In genomic region chr14:49894214-49895107, GRCh38 we compare ENCODE assay signal across 8 cellular contexts. TPM values are rescaled to one million over a fixed set of nuclear protein-coding genes. Genes with fewer than 3 reads are reported as not detected.
A peak's percentile ranks its signal among the peaks of the same experiment; 100 is the strongest.
DNase-seq lines count a peak whose midpoint lies in the region; ATAC-seq, FAIRE-seq and TF ChIP-seq lines count a peak whose summit lies in the region.
"Not testable (repeated sequence)": the region's sequence is repeated elsewhere in the genome, so short reads cannot be mapped to it uniquely, and the experiment has no call there.

No MANE protein-coding gene starts in this region.

- in situ Hi-C loops in GM12878 (cut with MboI), result not testable (repeated sequence)

- H3K4me3 ChIP-seq in Caco-2 (ENCODE audit: low read depth, low read length), result peak overlapping the region; percentile 84
- H3K4me3 ChIP-seq in WERI-Rb-1 (ENCODE audit: low read depth, low read length), result peak overlapping the region; percentile 94
- H3K4me3 ChIP-seq in GM12878, result peak overlapping the region; percentile 97
- peak overlapping the region; percentile 73 to 97 (median 94) for H3K4me3 ChIP-seq in fibroblast of lung (replicated peaks in 1 of 4; ENCODE audit: control extremely low read depth in 1 of 4, insufficient read depth in 1 of 4, low read depth in 3 of 4, low read length in 4 of 4)
- H3K4me3 ChIP-seq in lower lobe of right lung, result peak overlapping the region; percentile 98
- H3K4me3 ChIP-seq in prostate gland, result peak overlapping the region; percentile 95 to 98
- H3K4me3 ChIP-seq in upper lobe of right lung, result peak overlapping the region; percentile 86

- ATAC-seq in GM12878, lower lobe of right lung, upper lobe of right lung: not testable (repeated sequence)

- peak overlapping the region; percentile 91 for H3K4me3 Mint-ChIP-seq in Caco-2 (ENCODE audit: unreplicated experiment)

- SMC1A ChIA-PET in GM12878 (lab: Charles Lee; ENCODE audit: uncharacterized antibody, unreplicated experiment), result interaction anchor here (1.4 to 2.1 kb wide), 9 partner anchors 15 to 210 kb away, joined by 3 to 18 read pairs (median 6); no protein-coding TSS in a partner anchor

- H3K27ac ChIP-seq in KOPT-K1 (ENCODE audit: low read depth, low read length, poor library complexity, severe bottlenecking) (peak overlapping the region; percentile 99), WERI-Rb-1 (peak overlapping the region; percentile 98), GM12878 (ENCODE audit: control insufficient read depth, insufficient read depth) (peak overlapping the region; percentile 100), fibroblast of lung (ENCODE audit: insufficient read depth, low read length) (peak overlapping the region; percentile 100), lower lobe of right lung (peak overlapping the region; percentile 100), prostate gland (peak overlapping the region; percentile 99 to 100), upper lobe of right lung (peak overlapping the region; percentile 98)

- H3K36me3 ChIP-seq in Caco-2 (ENCODE audit: control insufficient read depth, insufficient read depth, low read length); GM12878 (ENCODE audit: control insufficient read depth in 2 of 2, insufficient read depth in 2 of 2, low read length in 1 of 2); fibroblast of lung (ENCODE audit: control insufficient read depth, insufficient read depth, low read length); prostate gland: not testable (repeated sequence)
- H3K36me3 ChIP-seq in KOPT-K1 (ENCODE audit: insufficient read depth, low read length) (peaks cover 56% of the 10 kb centered on the region), WERI-Rb-1 (peaks cover 28% of the 10 kb centered on the region), lower lobe of right lung (peaks cover 29% of the 10 kb centered on the region), upper lobe of right lung (peaks cover 24% of the 10 kb centered on the region)

- not testable (repeated sequence) for FAIRE-seq in GM12878 (lab: Jason Lieb, UNC)

- TF ChIP-seq EP300 in GM12878 (IDR thresholded peaks at IDR 0.05; ENCODE audit: borderline replicate concordance in 1 of 2, control insufficient read depth in 1 of 2, low read depth in 2 of 2, low read length in 2 of 2), result not testable (repeated sequence)

- WGBS in GM12878 (ENCODE audit: insufficient coverage, insufficient replicate concordance, low lambda C conversion rate, missing lambda C conversion rate), result under 1% methylated on average over 7 of the region's 8 CpGs
- WGBS in prostate gland, result 4% methylated on average over 8 of the region's 8 CpGs

- TF ChIP-seq CTCF in Caco-2 (IDR thresholded peaks at IDR 0.05; ENCODE audit: insufficient read depth in 1 of 2, low read depth in 1 of 2, low read length in 1 of 2, severe bottlenecking in 1 of 2, unreplicated experiment in 1 of 2); WERI-Rb-1 (IDR thresholded peaks at IDR 0.05; ENCODE audit: low read depth, low read length); GM12878 (IDR thresholded peaks at IDR 0.05 in 2 of 3, conservative IDR thresholded peaks at IDR 0.05 in 1 of 3; ENCODE audit: control insufficient read depth in 2 of 3, extremely low read depth in 1 of 3, insufficient read depth in 1 of 3, low read depth in 3 of 3, low read length in 3 of 3); fibroblast of lung (conservative IDR thresholded peaks at IDR 0.05 in 1 of 2, IDR thresholded peaks at IDR 0.05 in 1 of 2; ENCODE audit: low read depth in 1 of 2, low read length in 2 of 2); lower lobe of right lung (IDR thresholded peaks at IDR 0.05); prostate gland (IDR thresholded peaks at IDR 0.05); upper lobe of right lung (IDR thresholded peaks at IDR 0.05): not testable (repeated sequence)

- H3K4me1 Mint-ChIP-seq in Caco-2 (ENCODE audit: low read depth, unreplicated experiment), result peaks cover 43% of the 10 kb centered on the region

- intact Hi-C loops in Caco-2 (cut with micrococcal nuclease; ENCODE audit: unreplicated experiment), result loop anchor here (10.0 kb wide), 1 partner anchor 210 kb away; no protein-coding TSS in a partner anchor
- intact Hi-C loops in GM12878 (cut with micrococcal nuclease; ENCODE audit: unreplicated experiment), result loop anchor here (1.0 kb wide), 1 partner anchor 109 kb away; no protein-coding TSS in a partner anchor
- intact Hi-C loops in lower lobe of right lung (cut with DNase I), result not testable (repeated sequence)
- intact Hi-C loops in prostate gland (cut with DNase I), result loop anchor here (5.0 to 10.0 kb wide), 2 partner anchors 108 to 210 kb away; no protein-coding TSS in a partner anchor
- intact Hi-C loops in upper lobe of right lung (cut with DNase I), result loop anchor here (5.0 kb wide), 1 partner anchor 108 kb away; no protein-coding TSS in a partner anchor

- H3K27ac Mint-ChIP-seq in Caco-2 (ENCODE audit: unreplicated experiment), result peak overlapping the region; percentile 98

- not testable (repeated sequence) for H3K9me3 ChIP-seq in Caco-2; KOPT-K1 (ENCODE audit: insufficient read depth, low read length, poor library complexity, severe bottlenecking); WERI-Rb-1 (ENCODE audit: severe bottlenecking); GM12878 (replicated peaks; ENCODE audit: control insufficient read depth, insufficient read depth, low read length); fibroblast of lung (ENCODE audit: control insufficient read depth, insufficient read depth, low read depth, low read length); lower lobe of right lung; prostate gland; upper lobe of right lung

- H3K36me3 Mint-ChIP-seq in Caco-2 (ENCODE audit: insufficient read depth, unreplicated experiment), result peaks cover 62% of the 10 kb centered on the region

- H3K9ac ChIP-seq in GM12878 (ENCODE audit: control insufficient read depth, insufficient read depth, low read length) (peak overlapping the region; percentile 100), fibroblast of lung (ENCODE audit: insufficient read depth, low read length) (peak overlapping the region; percentile 97)

- not testable (repeated sequence) for BruUV-seq in Caco-2 (replicated peaks; lab: Mats Ljungman, UMichigan); GM12878 (replicated peaks; lab: Mats Ljungman, UMichigan)

- H3K79me2 ChIP-seq in GM12878 (ENCODE audit: control insufficient read depth, insufficient read depth, low read length), result peaks cover 75% of the 10 kb centered on the region
- peaks cover 57% of the 10 kb centered on the region for H3K79me2 ChIP-seq in fibroblast of lung (ENCODE audit: control insufficient read depth, insufficient read depth, low read length)

- not testable (repeated sequence) for H3K27me3 Mint-ChIP-seq in Caco-2 (ENCODE audit: insufficient read depth, unreplicated experiment)

- not testable (repeated sequence) for H2AFZ ChIP-seq in GM12878 (ENCODE audit: control insufficient read depth, low read depth, low read length); fibroblast of lung (ENCODE audit: low read length)

- CTCF ChIA-PET in Caco-2 (lab: Charles Lee) (interaction anchor here (0.8 kb wide), 1 partner anchor 109 kb away, joined by 3 read pairs; no protein-coding TSS in a partner anchor), GM12878 (lab: Yijun Ruan, JAX) (interaction anchor here (0.7 to 3.1 kb wide), 3 partner anchors 27 to 210 kb away, joined by 3 to 16 read pairs (median 3); no protein-coding TSS in a partner anchor)

- H3K4me2 ChIP-seq in GM12878 (ENCODE audit: control insufficient read depth, insufficient read depth), result peak overlapping the region; percentile 54
- H3K4me2 ChIP-seq in fibroblast of lung (ENCODE audit: extremely low read depth, insufficient read depth, low read length), result peak overlapping the region; percentile 92

- not testable (repeated sequence) for TF ChIP-seq RAD21 in GM12878 (IDR thresholded peaks at IDR 0.05; ENCODE audit: insufficient read depth, low read depth, low read length)

- not testable (repeated sequence) for H4K20me1 ChIP-seq in GM12878 (ENCODE audit: control insufficient read depth, insufficient read depth); fibroblast of lung (ENCODE audit: control insufficient read depth, extremely low read depth, insufficient read depth, low read length)

- H3K9me3 Mint-ChIP-seq in Caco-2 (ENCODE audit: unreplicated experiment), result not testable (repeated sequence)

- not testable (repeated sequence) for DNase-seq in Caco-2; WERI-Rb-1; GM12878 (ENCODE audit: low read depth, low spot score); fibroblast of lung (ENCODE audit: low read depth in 2 of 2); lower lobe of right lung; prostate gland (ENCODE audit: low spot score); upper lobe of right lung

- TF ChIP-seq POLR2A in GM12878 (IDR thresholded peaks at IDR 0.05; ENCODE audit: low read depth, low read length); prostate gland (IDR thresholded peaks at IDR 0.05): not testable (repeated sequence)

- H3K27me3 ChIP-seq in Caco-2 (replicated peaks; ENCODE audit: control insufficient read depth, insufficient read depth, low read length); WERI-Rb-1 (ENCODE audit: insufficient read depth, low read depth, severe bottlenecking); GM12878 (replicated peaks in 1 of 2; ENCODE audit: control insufficient read depth in 2 of 2, insufficient read depth in 2 of 2, low read length in 1 of 2); fibroblast of lung (ENCODE audit: control insufficient read depth, insufficient read depth, low read length); lower lobe of right lung (ENCODE audit: low read depth); prostate gland (replicated peaks; ENCODE audit: insufficient read depth); upper lobe of right lung: not testable (repeated sequence)

- RAD21 ChIA-PET in GM12878 (lab: Charles Lee; ENCODE audit: unreplicated experiment), result interaction anchor here (0.8 to 2.6 kb wide), 8 partner anchors 32 to 169 kb away, joined by 3 to 20 read pairs (median 6); no protein-coding TSS in a partner anchor

- POLR2A ChIA-PET in Caco-2 (lab: Charles Lee), result not testable (repeated sequence)
- POLR2A ChIA-PET in GM12878 (lab: Charles Lee), result interaction anchor here (0.6 to 3.9 kb wide), 5 partner anchors 25 to 168 kb away, joined by 3 to 36 read pairs (median 5); no protein-coding TSS in a partner anchor

- peaks cover 29% of the 10 kb centered on the region for H3K4me1 ChIP-seq in Caco-2
- not testable (repeated sequence) for H3K4me1 ChIP-seq in GM12878 (ENCODE audit: control insufficient read depth, insufficient read depth, low read length); fibroblast of lung (ENCODE audit: control insufficient read depth, extremely low read depth, insufficient read depth, low read length); prostate gland (replicated peaks)
- peaks cover 58% of the 10 kb centered on the region for H3K4me1 ChIP-seq in lower lobe of right lung
- peaks cover 55% of the 10 kb centered on the region for H3K4me1 ChIP-seq in upper lobe of right lung

RNA-seq across cellular contexts. Expression of gene ARF6, which starts 1.6 kb away (rescaled TPM):
- 58.1 and 58.8 TPM in 2 replicates for total RNA-seq in Caco-2 (2022)
- total RNA-seq in GM12878 (2013; cell fraction: nucleolus; rRNA removed), result 27.7 and 30.1 TPM in 2 replicates
- 64.5 and 66.1 TPM in 2 replicates for total RNA-seq in GM12878 (2014; rRNA removed)
- total RNA-seq in GM12878 (2014; rRNA removed; fragmentation: Illumina TruSeq; extraction: Trizol), result 49.8 and 50.0 TPM in 2 replicates
- 91.3 and 94.2 TPM in 2 replicates for total RNA-seq in GM12878 (2021)
- 27.1 TPM for polyA plus RNA-seq in GM12878 (2011; ENCODE audit: low read depth)
- polyA plus RNA-seq in GM12878 (2011; rRNA removed), result 47.8 and 52.2 TPM in 2 replicates
- polyA plus RNA-seq in GM12878 (2011; cell fraction: cytosol; rRNA removed), result 32.4 and 36.0 TPM in 2 replicates
- polyA plus RNA-seq in GM12878 (2011; cell fraction: nucleus; rRNA removed), result 27.7 and 42.9 TPM in 2 replicates
- polyA plus RNA-seq in GM12878 (2012), result 57.0 and 69.3 TPM in 2 replicates
- 74.8 and 82.5 TPM in 2 replicates for polyA plus RNA-seq in GM12878 (2014; fragmentation: Illumina TruSeq; extraction: Trizol)
- polyA plus RNA-seq in GM12878 (2014; fragmentation: Nextera tagmentation; extraction: Ambion mirVana), result 10 to 100 TPM; 46.8 to 86.6 TPM
- polyA plus RNA-seq in GM12878 (2014; rRNA removed), result 69.1 and 73.0 TPM in 2 replicates
- polyA plus RNA-seq in GM12878 (2016; fragmentation: Nextera tagmentation; extraction: Ambion mirVana), result 100 to 1,000 TPM; 125 to 128 TPM
- 35.5 and 38.3 TPM in 2 replicates for polyA minus RNA-seq in GM12878 (2011; rRNA and poly(A)+ RNA removed)
- polyA minus RNA-seq in GM12878 (2011; cell fraction: cytosol; rRNA and poly(A)+ RNA removed), result 16.7 and 23.6 TPM in 2 replicates
- polyA minus RNA-seq in GM12878 (2011; cell fraction: nucleus; rRNA and poly(A)+ RNA removed), result 20.7 and 36.2 TPM in 2 replicates
- 48.8 and 67.4 TPM in 2 replicates for total RNA-seq in fibroblast of lung
- polyA plus RNA-seq in fibroblast of lung, result 54.7 and 71.5 TPM in 2 replicates
- 61.5 and 73.6 TPM in 2 replicates for polyA plus RNA-seq in fibroblast of lung (2012)
- 78.8 and 83.3 TPM in 2 replicates for polyA minus RNA-seq in fibroblast of lung (ENCODE audit: low replicate concordance)
- total RNA-seq in lower lobe of right lung, result 65.3 TPM
- total RNA-seq in prostate gland, result 10 to 100 TPM; 64.3 to 92.7 TPM
- 61.5 TPM for total RNA-seq in upper lobe of right lung

RNA-seq across cellular contexts. Expression of gene NEMF, which starts 41.9 kb away (rescaled TPM):
- total RNA-seq in Caco-2 (2022), result 57.4 and 62.7 TPM in 2 replicates
- 415 and 438 TPM in 2 replicates for total RNA-seq in GM12878 (2013; cell fraction: nucleolus; rRNA removed)
- 46.7 and 58.0 TPM in 2 replicates for total RNA-seq in GM12878 (2014; rRNA removed)
- total RNA-seq in GM12878 (2014; rRNA removed; fragmentation: Illumina TruSeq; extraction: Trizol), result 80.1 and 87.2 TPM in 2 replicates
- 47.7 and 49.4 TPM in 2 replicates for total RNA-seq in GM12878 (2021)
- 15.2 TPM for polyA plus RNA-seq in GM12878 (2011; ENCODE audit: low read depth)
- 60.2 and 86.4 TPM in 2 replicates for polyA plus RNA-seq in GM12878 (2011; rRNA removed)
- polyA plus RNA-seq in GM12878 (2011; cell fraction: cytosol; rRNA removed), result 12.5 and 20.0 TPM in 2 replicates
- polyA plus RNA-seq in GM12878 (2011; cell fraction: nucleus; rRNA removed), result 81.1 and 95.0 TPM in 2 replicates
- 33.0 and 33.7 TPM in 2 replicates for polyA plus RNA-seq in GM12878 (2012)
- polyA plus RNA-seq in GM12878 (2014; fragmentation: Illumina TruSeq; extraction: Trizol), result 73.9 and 93.3 TPM in 2 replicates
- 10 to 100 TPM; 36.8 to 62.6 TPM for polyA plus RNA-seq in GM12878 (2014; fragmentation: Nextera tagmentation; extraction: Ambion mirVana)
- 28.6 and 31.5 TPM in 2 replicates for polyA plus RNA-seq in GM12878 (2014; rRNA removed)
- 10 to 100 TPM; 62.0 to 72.5 TPM for polyA plus RNA-seq in GM12878 (2016; fragmentation: Nextera tagmentation; extraction: Ambion mirVana)
- 76.8 and 95.8 TPM in 2 replicates for polyA minus RNA-seq in GM12878 (2011; rRNA and poly(A)+ RNA removed)
- polyA minus RNA-seq in GM12878 (2011; cell fraction: cytosol; rRNA and poly(A)+ RNA removed), result 18.6 and 21.8 TPM in 2 replicates
- polyA minus RNA-seq in GM12878 (2011; cell fraction: nucleus; rRNA and poly(A)+ RNA removed), result 72.4 and 134 TPM in 2 replicates
- total RNA-seq in fibroblast of lung, result 61.4 and 68.9 TPM in 2 replicates
- 39.5 TPM in 2 replicates for polyA plus RNA-seq in fibroblast of lung
- 32.9 and 41.0 TPM in 2 replicates for polyA plus RNA-seq in fibroblast of lung (2012)
- 12.8 and 12.9 TPM in 2 replicates for polyA minus RNA-seq in fibroblast of lung (ENCODE audit: low replicate concordance)
- total RNA-seq in lower lobe of right lung, result 66.1 TPM
- 10 to 100 TPM; 63.9 to 71.7 TPM for total RNA-seq in prostate gland
- total RNA-seq in upper lobe of right lung, result 57.4 TPM
